ENCODE assay signal across 15 cellular contexts in genomic region chr2:15638720-15639119, GRCh38. TPM values are rescaled to one million over a fixed set of nuclear protein-coding genes. Genes with fewer than 3 reads are reported as not detected.
A peak's percentile ranks its signal among the peaks of the same experiment; 100 is the strongest.
DNase-seq lines count a peak whose midpoint lies in the region; ATAC-seq and TF ChIP-seq lines count a peak whose summit lies in the region.
"Had no signal": no experiment of that assay in that cellular context is flagged by ENCODE, and none has a peak within 500 bp of the region (broad histone marks: within the 10 kb centered on the region; RNA-seq: fewer than 3 reads in every experiment).

No MANE protein-coding gene starts in this region.

- H3K4me1 Mint-ChIP-seq in chondrocyte (ENCODE audit: low read depth) = peaks cover 67% of the 10 kb centered on the region
- H3K4me1 Mint-ChIP-seq: activated B cell treated with CpG ODN at 0.5 μM for 24 hours had no signal

- H3K9me3 Mint-ChIP-seq in chondrocyte (ENCODE audit: low read depth) = peaks cover 13% of the 10 kb centered on the region

- no peak overlapping the region for H3K4me3 Mint-ChIP-seq in chondrocyte (ENCODE audit: unreplicated experiment)
- H3K4me3 Mint-ChIP-seq: activated B cell treated with CpG ODN at 0.5 μM for 24 hours; naive thymus-derived CD4-positive, alpha-beta T cell had no signal

- peak overlapping the region; percentile 70 for H3K27ac Mint-ChIP-seq in chondrocyte (ENCODE audit: unreplicated experiment)

- POLR2A ChIA-PET in GM10248 (lab: Yijun Ruan, JAX) = no interaction called here

- no peak for TF ChIP-seq CTCF in chondrocyte (IDR thresholded peaks at IDR 0.05)
- no peak for TF ChIP-seq CTCF in GM10248 (IDR thresholded peaks at IDR 0.05; ENCODE audit: control extremely low read depth, extremely low read depth, low read depth, missing control alignments)

- DNase-seq in A172 (ENCODE audit: low spot score) = peak; percentile 16
- DNase-seq in HCEC 1CT = peak; percentile 32
- no peak for DNase-seq in chondrocyte (ENCODE audit: low spot score)
- DNase-seq in kidney glomerular epithelial cell (lab: John Stamatoyannopoulos, UW) = peak; percentile 41
- DNase-seq in HPDE6-E6E7 (ENCODE audit: extremely low spot score) = no peak
- no peak for DNase-seq in stimulated activated CD4-positive, alpha-beta T cell treated with anti-CD3 and anti-CD28 coated beads, Interleukin-2, amount 100 ng/mL, for 24 hours
- DNase-seq in GM10248 (ENCODE audit: extremely low spot score) = no peak
- DNase-seq: activated B cell treated with CpG ODN at 0.5 μM for 24 hours; naive thymus-derived CD4-positive, alpha-beta T cell; NCI-H1436 treated with DMSO at 0.1 percent for 48 hours; NCI-H510A; stimulated activated CD8-positive, alpha-beta memory T cell treated with anti-CD3 and anti-CD28 coated beads, Interleukin-4, amount 100 ng/mL, for 48 hours; transverse colon had no signal

- H3K27me3 Mint-ChIP-seq in chondrocyte (ENCODE audit: low read depth) = peaks cover 4% of the 10 kb centered on the region
- H3K27me3 Mint-ChIP-seq: activated B cell treated with CpG ODN at 0.5 μM for 24 hours; naive thymus-derived CD4-positive, alpha-beta T cell had no signal

- no peak for ATAC-seq in GM21825 (IDR thresholded peaks at IDR 0.05; ENCODE audit: unreplicated experiment)
- ATAC-seq: HCT116; naive thymus-derived CD4-positive, alpha-beta T cell had no signal

- peaks cover 17% of the 10 kb centered on the region for H3K36me3 Mint-ChIP-seq in chondrocyte (ENCODE audit: low read depth)

- CTCF ChIA-PET in GM10248 (lab: Yijun Ruan, JAX) = interaction anchor here (1.4 to 4.4 kb wide), 3 partner anchors 10 to 970 kb away, joined by 4 to 18 read pairs (median 7); no protein-coding TSS in a partner anchor

RNA-seq across cellular contexts. Expression of gene DDX1, which starts 47.1 kb away (rescaled TPM):
- 112 and 120 TPM in 2 replicates for total RNA-seq in A172 (2014; rRNA removed; shearing (Covaris generic))
- 82.2 to 103 TPM (median 89.9 TPM) in 3 replicates for total RNA-seq in chondrocyte

Comparison
In these comparisons a context has a peak if more than half of its experiments do, and no peak if none do; other contexts are left out.
1. DNase-seq: peak in A172 (single experiment), HCEC 1CT (single experiment) and kidney glomerular epithelial cell (single experiment); none in chondrocyte (single experiment), HPDE6-E6E7 (single experiment), stimulated activated CD4-positive, alpha-beta T cell treated with anti-CD3 and anti-CD28 coated beads, Interleukin-2, amount 100 ng/mL, for 24 hours (0 of 2) and GM10248 (single experiment).